12 cellular contexts compared by ENCODE assay signal in genomic region chr2:85920810-85921545, GRCh38. TPM values are rescaled to one million over a fixed set of nuclear protein-coding genes. Genes with fewer than 3 reads are reported as not detected.
A peak's percentile ranks its signal among the peaks of the same experiment; 100 is the strongest.
DNase-seq lines count a peak whose midpoint lies in the region; ATAC-seq and TF ChIP-seq lines count a peak whose summit lies in the region.
"Had no signal": no experiment of that assay in that cellular context is flagged by ENCODE, and none has a peak within 500 bp of the region (broad histone marks: within the 10 kb centered on the region; RNA-seq: fewer than 3 reads in every experiment).

No MANE protein-coding gene starts in this region.

- no CpG with 5 or more reads among the region's 5 CpGs for WGBS in mesendoderm (ENCODE audit: extremely low coverage, insufficient coverage, low lambda C conversion rate)

- H4K5ac ChIP-seq in mesendoderm (ENCODE audit: low read length) = no peak overlapping the region

- H3K4me2 ChIP-seq in mesendoderm (ENCODE audit: low read length) = no peak overlapping the region

- in situ Hi-C loops in GM13976 (cut with MboI; ENCODE audit: low sequenced_read_pairs, unreplicated experiment) = no loop called here

- TF ChIP-seq CTCF in epithelial cell of esophagus (IDR thresholded peaks at IDR 0.05; ENCODE audit: insufficient read depth, low read depth, low read length, missing control alignments) (no peak), GM13976 (IDR thresholded peaks at IDR 0.05; ENCODE audit: borderline replicate concordance, control extremely low read depth, extremely low read depth, insufficient read depth, missing control alignments) (no peak)
- no peak for TF ChIP-seq CTCF in CD8-positive, alpha-beta T cell (IDR thresholded peaks at IDR 0.05)

- POLR2A ChIA-PET in CD8-positive, alpha-beta T cell (lab: Charles Lee) = interaction anchor here (0.7 kb wide), 1 partner anchor 117 kb away, joined by 3 read pairs; no protein-coding TSS in a partner anchor
- POLR2A ChIA-PET in T-cell (lab: Charles Lee) = no interaction called here

- H3K4me1 ChIP-seq in mesendoderm (ENCODE audit: control insufficient read depth, low read depth, low read length) = no peaks in the 10 kb centered on the region
- H3K4me1 ChIP-seq in CD8-positive, alpha-beta T cell (ENCODE audit: insufficient read depth, low read length) = no peaks in the 10 kb centered on the region

- H3K36me3 Mint-ChIP-seq in CD8-positive, alpha-beta T cell = no peaks in the 10 kb centered on the region
- no peaks in the 10 kb centered on the region for H3K36me3 Mint-ChIP-seq in T-cell

- peak; percentile 40 for DNase-seq in AG20443 (ENCODE audit: low spot score)
- DNase-seq in NCI-H2171 (lab: John Stamatoyannopoulos, UW) = peak; percentile 46
- DNase-seq in epithelial cell of esophagus (ENCODE audit: low read depth) = peak; percentile 38
- peak; percentile 28 for DNase-seq in mesendoderm
- no peak for DNase-seq in CD8-positive, alpha-beta T cell
- no peak for DNase-seq in GM13976 (ENCODE audit: low spot score)
- no peak for DNase-seq in T-cell
- no peak for DNase-seq in activated naive CD4-positive, alpha-beta T cell treated with Interleukin-2 at 50 U/mL for 16 hours
- DNase-seq: CD4-positive, CD25-positive, alpha-beta regulatory T cell; NCI-H146; SIG-M5 had no signal

- no peak overlapping the region for H2AK5ac ChIP-seq in mesendoderm (ENCODE audit: low read length)

- H3K27me3 ChIP-seq in mesendoderm (ENCODE audit: insufficient read depth, low read length, poor library complexity) = no peaks in the 10 kb centered on the region
- H3K27me3 ChIP-seq in CD8-positive, alpha-beta T cell (ENCODE audit: insufficient read depth, low read length) = no peaks in the 10 kb centered on the region

- intact Hi-C loops in CD8-positive, alpha-beta T cell (cut with DNase I, micrococcal nuclease) = no loop called here

- no peak overlapping the region for H4K8ac ChIP-seq in mesendoderm (ENCODE audit: low read depth, low read length)

- no peaks in the 10 kb centered on the region for H3K9me3 ChIP-seq in CD8-positive, alpha-beta T cell (ENCODE audit: low read length)
- H3K9me3 ChIP-seq: prostate gland had no signal

- H3K23ac ChIP-seq in mesendoderm (ENCODE audit: low read length) = no peak overlapping the region

- H3K36me3 ChIP-seq in mesendoderm (ENCODE audit: control insufficient read depth, insufficient read depth, low read length) = no peaks in the 10 kb centered on the region
- H3K36me3 ChIP-seq in CD8-positive, alpha-beta T cell (ENCODE audit: insufficient read depth, low read length) = no peaks in the 10 kb centered on the region
- H3K36me3 ChIP-seq: prostate gland had no signal

- no peak overlapping the region for H3K9ac ChIP-seq in mesendoderm (ENCODE audit: low read length)

- H2BK15ac ChIP-seq in mesendoderm (replicated peaks; ENCODE audit: low read depth) = no peak overlapping the region

- no peak overlapping the region for H3K18ac ChIP-seq in mesendoderm (ENCODE audit: low read length)

- H3K79me1 ChIP-seq in mesendoderm (ENCODE audit: low read length) = no peaks in the 10 kb centered on the region

- no peak overlapping the region for H3K4me3 Mint-ChIP-seq in CD8-positive, alpha-beta T cell
- H3K4me3 Mint-ChIP-seq in T-cell = no peak overlapping the region
- H3K4me3 Mint-ChIP-seq: CD4-positive, CD25-positive, alpha-beta regulatory T cell had no signal

- no peaks in the 10 kb centered on the region for H3K9me3 Mint-ChIP-seq in CD8-positive, alpha-beta T cell
- no peaks in the 10 kb centered on the region for H3K9me3 Mint-ChIP-seq in T-cell

- H3K27ac Mint-ChIP-seq in CD8-positive, alpha-beta T cell = no peak overlapping the region
- H3K27ac Mint-ChIP-seq in T-cell = no peak overlapping the region

- H3K4ac ChIP-seq in mesendoderm (ENCODE audit: low read depth, low read length) = no peak overlapping the region

- CTCF ChIA-PET in CD8-positive, alpha-beta T cell (lab: Charles Lee) = no interaction called here
- CTCF ChIA-PET in T-cell (lab: Charles Lee) = interaction anchor here in 1 of 2 donors (0.6 to 1.0 kb wide), 2 partner anchors 9 to 93 kb away, joined by 3 read pairs; no protein-coding TSS in a partner anchor

- H3K4me3 ChIP-seq in epithelial cell of esophagus (ENCODE audit: low read length) (no peak overlapping the region), mesendoderm (ENCODE audit: low read length) (no peak overlapping the region)
- H3K4me3 ChIP-seq in CD8-positive, alpha-beta T cell (ENCODE audit: low read depth, low read length) = no peak overlapping the region
- H3K4me3 ChIP-seq: prostate gland had no signal

- H3K56ac ChIP-seq in mesendoderm (ENCODE audit: low read length) = no peak overlapping the region

- H3K27ac ChIP-seq in mesendoderm (ENCODE audit: low read depth, low read length) = peak overlapping the region; percentile 67
- no peak overlapping the region for H3K27ac ChIP-seq in CD8-positive, alpha-beta T cell (ENCODE audit: low read depth, low read length)

- no peak for ATAC-seq in CD8-positive, alpha-beta T cell
- no peak for ATAC-seq in T-cell (replicated peaks in 1 of 4)

- H3K27me3 Mint-ChIP-seq in CD8-positive, alpha-beta T cell (ENCODE audit: low read depth) = peaks cover 3% of the 10 kb centered on the region
- peaks cover 0 to 3% of the 10 kb centered on the region in 2 donors for H3K27me3 Mint-ChIP-seq in T-cell
- H3K27me3 Mint-ChIP-seq: CD4-positive, CD25-positive, alpha-beta regulatory T cell had no signal

- no peaks in the 10 kb centered on the region for H3K79me2 ChIP-seq in mesendoderm (ENCODE audit: control insufficient read depth, insufficient read depth, low read length)

- no peak overlapping the region for H2BK5ac ChIP-seq in mesendoderm (ENCODE audit: low read length)

- no peak overlapping the region for H2BK120ac ChIP-seq in mesendoderm (ENCODE audit: low read depth, low read length)

- peaks cover 7% of the 10 kb centered on the region for H3K4me1 Mint-ChIP-seq in CD8-positive, alpha-beta T cell (ENCODE audit: low read depth)
- peaks cover 6 to 8% (median 7%) of the 10 kb centered on the region in 3 donors for H3K4me1 Mint-ChIP-seq in T-cell

RNA-seq across cellular contexts. Expression of gene ST3GAL5, which starts 32.2 kb away (rescaled TPM):
- 1.3 TPM for polyA plus RNA-seq in mesendoderm (2013, experiment 1 of 2)
- 0.92 TPM for polyA plus RNA-seq in mesendoderm (2013, experiment 2 of 2)
- total RNA-seq in CD8-positive, alpha-beta T cell = 100 to 1,000 TPM; 110 to 115 TPM
- 10 to 100 TPM; 22.8 to 56.2 (median 31.9) TPM for total RNA-seq in T-cell

Comparison
In these comparisons a context has a peak if more than half of its experiments do, and no peak if none do; other contexts are left out.
1. DNase-seq: peak in AG20443 (single experiment), NCI-H2171 (single experiment), epithelial cell of esophagus (single experiment) and mesendoderm (single experiment); none in CD8-positive, alpha-beta T cell (0 of 7), GM13976 (single experiment), T-cell (0 of 34) and activated naive CD4-positive, alpha-beta T cell treated with Interleukin-2 at 50 U/mL for 16 hours (single experiment).